ENCODE assay signal across 1 cellular context in the genomic region with DNA sequence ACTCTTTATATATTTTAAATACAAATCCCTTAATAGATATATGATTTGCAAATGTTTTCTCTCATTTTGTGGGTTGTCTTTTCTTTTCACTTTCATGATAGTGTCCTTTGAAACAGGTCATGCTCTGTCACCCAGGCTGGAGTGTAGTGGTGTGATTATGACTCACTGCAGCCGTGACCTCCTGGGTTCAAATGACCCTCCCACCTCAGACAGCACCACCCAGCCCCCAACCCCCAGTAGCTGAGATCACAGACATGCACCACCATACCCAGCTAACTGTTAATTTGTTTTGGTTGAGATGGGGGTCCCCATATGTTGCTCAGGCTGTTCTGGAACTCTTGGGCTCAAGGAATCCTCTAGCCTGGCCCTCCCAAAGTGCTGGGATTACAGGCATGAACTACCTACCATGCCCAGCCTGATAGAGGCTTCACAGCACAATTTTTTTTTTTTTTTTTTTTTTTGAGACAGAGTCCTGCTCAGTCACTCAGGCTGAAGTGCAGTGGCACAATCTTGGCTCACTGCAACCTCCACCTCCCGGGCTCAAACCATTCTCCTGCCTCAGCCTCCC.
TF ChIP-seq lines count a peak whose summit lies in the region.

No MANE protein-coding gene starts in this region.

TF ChIP-seq in HepG2, 621 proteins besides CTCF, POLR2A, EP300 and RAD21 (continued from another document and continues in another):
- TF ChIP-seq, protein P1, sequence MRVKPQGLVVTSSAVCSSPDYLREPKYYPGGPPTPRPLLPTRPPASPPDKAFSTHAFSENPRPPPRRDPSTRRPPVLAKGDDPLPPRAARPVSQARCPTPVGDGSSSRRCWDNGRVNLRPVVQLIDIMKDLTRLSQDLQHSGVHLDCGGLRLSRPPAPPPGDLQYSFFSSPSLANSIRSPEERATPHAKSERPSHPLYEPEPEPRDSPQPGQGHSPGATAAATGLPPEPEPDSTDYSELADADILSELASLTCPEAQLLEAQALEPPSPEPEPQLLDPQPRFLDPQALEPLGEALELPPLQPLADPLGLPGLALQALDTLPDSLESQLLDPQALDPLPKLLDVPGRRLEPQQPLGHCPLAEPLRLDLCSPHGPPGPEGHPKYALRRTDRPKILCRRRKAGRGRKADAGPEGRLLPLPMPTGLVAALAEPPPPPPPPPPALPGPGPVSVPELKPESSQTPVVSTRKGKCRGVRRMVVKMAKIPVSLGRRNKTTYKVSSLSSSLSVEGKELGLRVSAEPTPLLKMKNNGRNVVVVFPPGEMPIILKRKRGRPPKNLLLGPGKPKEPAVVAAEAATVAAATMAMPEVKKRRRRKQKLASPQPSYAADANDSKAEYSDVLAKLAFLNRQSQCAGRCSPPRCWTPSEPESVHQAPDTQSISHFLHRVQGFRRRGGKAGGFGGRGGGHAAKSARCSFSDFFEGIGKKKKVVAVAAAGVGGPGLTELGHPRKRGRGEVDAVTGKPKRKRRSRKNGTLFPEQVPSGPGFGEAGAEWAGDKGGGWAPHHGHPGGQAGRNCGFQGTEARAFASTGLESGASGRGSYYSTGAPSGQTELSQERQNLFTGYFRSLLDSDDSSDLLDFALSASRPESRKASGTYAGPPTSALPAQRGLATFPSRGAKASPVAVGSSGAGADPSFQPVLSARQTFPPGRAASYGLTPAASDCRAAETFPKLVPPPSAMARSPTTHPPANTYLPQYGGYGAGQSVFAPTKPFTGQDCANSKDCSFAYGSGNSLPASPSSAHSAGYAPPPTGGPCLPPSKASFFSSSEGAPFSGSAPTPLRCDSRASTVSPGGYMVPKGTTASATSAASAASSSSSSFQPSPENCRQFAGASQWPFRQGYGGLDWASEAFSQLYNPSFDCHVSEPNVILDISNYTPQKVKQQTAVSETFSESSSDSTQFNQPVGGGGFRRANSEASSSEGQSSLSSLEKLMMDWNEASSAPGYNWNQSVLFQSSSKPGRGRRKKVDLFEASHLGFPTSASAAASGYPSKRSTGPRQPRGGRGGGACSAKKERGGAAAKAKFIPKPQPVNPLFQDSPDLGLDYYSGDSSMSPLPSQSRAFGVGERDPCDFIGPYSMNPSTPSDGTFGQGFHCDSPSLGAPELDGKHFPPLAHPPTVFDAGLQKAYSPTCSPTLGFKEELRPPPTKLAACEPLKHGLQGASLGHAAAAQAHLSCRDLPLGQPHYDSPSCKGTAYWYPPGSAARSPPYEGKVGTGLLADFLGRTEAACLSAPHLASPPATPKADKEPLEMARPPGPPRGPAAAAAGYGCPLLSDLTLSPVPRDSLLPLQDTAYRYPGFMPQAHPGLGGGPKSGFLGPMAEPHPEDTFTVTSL (CRISPR knock-in tag; IDR thresholded peaks at IDR 0.05; ENCODE audit: borderline replicate concordance), result 0 out of 2 replicates have a peak, but pooled peaks have one; percentile 37
- peak; percentile 90 for TF ChIP-seq NR2F6 (IDR thresholded peaks at IDR 0.05)
- TF ChIP-seq NR2F6 (CRISPR knock-in tag; IDR thresholded peaks at IDR 0.05), result peak; percentile 93
- TF ChIP-seq FOXJ3 (CRISPR knock-in tag; IDR thresholded peaks at IDR 0.05; ENCODE audit: borderline replicate concordance), result no peak
- TF ChIP-seq, protein P2, sequence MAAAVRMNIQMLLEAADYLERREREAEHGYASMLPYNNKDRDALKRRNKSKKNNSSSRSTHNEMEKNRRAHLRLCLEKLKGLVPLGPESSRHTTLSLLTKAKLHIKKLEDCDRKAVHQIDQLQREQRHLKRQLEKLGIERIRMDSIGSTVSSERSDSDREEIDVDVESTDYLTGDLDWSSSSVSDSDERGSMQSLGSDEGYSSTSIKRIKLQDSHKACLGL (CRISPR knock-in tag; IDR thresholded peaks at IDR 0.05), result no peak
- no peak for TF ChIP-seq SIX4 (CRISPR knock-in tag; IDR thresholded peaks at IDR 0.05)
- no peak for TF ChIP-seq STAT5B (CRISPR knock-in tag; IDR thresholded peaks at IDR 0.05)
- TF ChIP-seq HCFC1 (IDR thresholded peaks at IDR 0.05; ENCODE audit: low read depth, low read length), result no peak
- TF ChIP-seq ZNF501 (CRISPR knock-in tag; IDR thresholded peaks at IDR 0.05), result no peak
- TF ChIP-seq FOSL1 (CRISPR knock-in tag; IDR thresholded peaks at IDR 0.05; ENCODE audit: borderline replicate concordance), result peak; percentile 83
- TF ChIP-seq ZFYVE20 (CRISPR knock-in tag; IDR thresholded peaks at IDR 0.05; ENCODE audit: borderline replicate concordance, low read depth), result no peak
- peak; percentile 79 to 97 for TF ChIP-seq NR2F1 (CRISPR knock-in tag; IDR thresholded peaks at IDR 0.05)
- TF ChIP-seq MXD4 (CRISPR knock-in tag; IDR thresholded peaks at IDR 0.05), result no peak
- TF ChIP-seq SMAD1 (CRISPR knock-in tag; IDR thresholded peaks at IDR 0.05; ENCODE audit: borderline replicate concordance, low read depth), result no peak
- no peak for TF ChIP-seq MTF1 (CRISPR knock-in tag; IDR thresholded peaks at IDR 0.05)
- TF ChIP-seq NFATC3 (CRISPR knock-in tag; IDR thresholded peaks at IDR 0.05), result no peak
- TF ChIP-seq ZMYM3 (CRISPR knock-in tag; IDR thresholded peaks at IDR 0.05), result 0 out of 2 replicates have a peak, but pooled peaks have one; percentile 19
- no peak for TF ChIP-seq ZNF781 (CRISPR knock-in tag; IDR thresholded peaks at IDR 0.05; ENCODE audit: borderline replicate concordance, not compliant biosample characterization)
- TF ChIP-seq, protein P3, sequence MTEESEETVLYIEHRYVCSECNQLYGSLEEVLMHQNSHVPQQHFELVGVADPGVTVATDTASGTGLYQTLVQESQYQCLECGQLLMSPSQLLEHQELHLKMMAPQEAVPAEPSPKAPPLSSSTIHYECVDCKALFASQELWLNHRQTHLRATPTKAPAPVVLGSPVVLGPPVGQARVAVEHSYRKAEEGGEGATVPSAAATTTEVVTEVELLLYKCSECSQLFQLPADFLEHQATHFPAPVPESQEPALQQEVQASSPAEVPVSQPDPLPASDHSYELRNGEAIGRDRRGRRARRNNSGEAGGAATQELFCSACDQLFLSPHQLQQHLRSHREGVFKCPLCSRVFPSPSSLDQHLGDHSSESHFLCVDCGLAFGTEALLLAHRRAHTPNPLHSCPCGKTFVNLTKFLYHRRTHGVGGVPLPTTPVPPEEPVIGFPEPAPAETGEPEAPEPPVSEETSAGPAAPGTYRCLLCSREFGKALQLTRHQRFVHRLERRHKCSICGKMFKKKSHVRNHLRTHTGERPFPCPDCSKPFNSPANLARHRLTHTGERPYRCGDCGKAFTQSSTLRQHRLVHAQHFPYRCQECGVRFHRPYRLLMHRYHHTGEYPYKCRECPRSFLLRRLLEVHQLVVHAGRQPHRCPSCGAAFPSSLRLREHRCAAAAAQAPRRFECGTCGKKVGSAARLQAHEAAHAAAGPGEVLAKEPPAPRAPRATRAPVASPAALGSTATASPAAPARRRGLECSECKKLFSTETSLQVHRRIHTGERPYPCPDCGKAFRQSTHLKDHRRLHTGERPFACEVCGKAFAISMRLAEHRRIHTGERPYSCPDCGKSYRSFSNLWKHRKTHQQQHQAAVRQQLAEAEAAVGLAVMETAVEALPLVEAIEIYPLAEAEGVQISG (CRISPR knock-in tag; IDR thresholded peaks at IDR 0.05), result no peak
- 0 out of 2 replicates have a peak, but pooled peaks have one; percentile 21 for TF ChIP-seq FOXA3 (CRISPR knock-in tag; IDR thresholded peaks at IDR 0.05)
- TF ChIP-seq FOXP1 (IDR thresholded peaks at IDR 0.05), result no peak
- TF ChIP-seq FOXP1 (CRISPR knock-in tag; IDR thresholded peaks at IDR 0.05), result 0 out of 2 replicates have a peak, but pooled peaks have one; percentile 20
- TF ChIP-seq, protein P4, sequence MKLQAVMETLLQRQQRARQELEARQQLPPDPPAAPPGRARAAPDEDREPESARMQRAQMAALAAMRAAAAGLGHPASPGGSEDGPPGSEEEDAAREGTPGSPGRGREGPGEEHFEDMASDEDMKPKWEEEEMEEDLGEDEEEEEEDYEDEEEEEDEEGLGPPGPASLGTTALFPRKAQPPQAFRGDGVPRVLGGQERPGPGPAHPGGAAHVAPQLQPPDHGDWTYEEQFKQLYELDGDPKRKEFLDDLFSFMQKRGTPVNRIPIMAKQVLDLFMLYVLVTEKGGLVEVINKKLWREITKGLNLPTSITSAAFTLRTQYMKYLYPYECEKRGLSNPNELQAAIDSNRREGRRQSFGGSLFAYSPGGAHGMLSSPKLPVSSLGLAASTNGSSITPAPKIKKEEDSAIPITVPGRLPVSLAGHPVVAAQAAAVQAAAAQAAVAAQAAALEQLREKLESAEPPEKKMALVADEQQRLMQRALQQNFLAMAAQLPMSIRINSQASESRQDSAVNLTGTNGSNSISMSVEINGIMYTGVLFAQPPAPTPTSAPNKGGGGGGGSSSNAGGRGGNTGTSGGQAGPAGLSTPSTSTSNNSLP (IDR thresholded peaks at IDR 0.05; ENCODE audit: low read depth, low read length), result no peak
- TF ChIP-seq KMT2A (CRISPR knock-in tag; IDR thresholded peaks at IDR 0.05), result no peak
- TF ChIP-seq, protein P5, sequence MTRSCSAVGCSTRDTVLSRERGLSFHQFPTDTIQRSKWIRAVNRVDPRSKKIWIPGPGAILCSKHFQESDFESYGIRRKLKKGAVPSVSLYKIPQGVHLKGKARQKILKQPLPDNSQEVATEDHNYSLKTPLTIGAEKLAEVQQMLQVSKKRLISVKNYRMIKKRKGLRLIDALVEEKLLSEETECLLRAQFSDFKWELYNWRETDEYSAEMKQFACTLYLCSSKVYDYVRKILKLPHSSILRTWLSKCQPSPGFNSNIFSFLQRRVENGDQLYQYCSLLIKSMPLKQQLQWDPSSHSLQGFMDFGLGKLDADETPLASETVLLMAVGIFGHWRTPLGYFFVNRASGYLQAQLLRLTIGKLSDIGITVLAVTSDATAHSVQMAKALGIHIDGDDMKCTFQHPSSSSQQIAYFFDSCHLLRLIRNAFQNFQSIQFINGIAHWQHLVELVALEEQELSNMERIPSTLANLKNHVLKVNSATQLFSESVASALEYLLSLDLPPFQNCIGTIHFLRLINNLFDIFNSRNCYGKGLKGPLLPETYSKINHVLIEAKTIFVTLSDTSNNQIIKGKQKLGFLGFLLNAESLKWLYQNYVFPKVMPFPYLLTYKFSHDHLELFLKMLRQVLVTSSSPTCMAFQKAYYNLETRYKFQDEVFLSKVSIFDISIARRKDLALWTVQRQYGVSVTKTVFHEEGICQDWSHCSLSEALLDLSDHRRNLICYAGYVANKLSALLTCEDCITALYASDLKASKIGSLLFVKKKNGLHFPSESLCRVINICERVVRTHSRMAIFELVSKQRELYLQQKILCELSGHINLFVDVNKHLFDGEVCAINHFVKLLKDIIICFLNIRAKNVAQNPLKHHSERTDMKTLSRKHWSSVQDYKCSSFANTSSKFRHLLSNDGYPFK (CRISPR knock-in tag; IDR thresholded peaks at IDR 0.05; ENCODE audit: borderline replicate concordance), result no peak
- no peak for TF ChIP-seq SIX1 (CRISPR knock-in tag; IDR thresholded peaks at IDR 0.05; ENCODE audit: borderline replicate concordance)
- TF ChIP-seq FOSL2 (CRISPR knock-in tag; IDR thresholded peaks at IDR 0.05), result peak; percentile 93
- TF ChIP-seq PAX8 (CRISPR knock-in tag; IDR thresholded peaks at IDR 0.05; ENCODE audit: borderline replicate concordance), result no peak
- TF ChIP-seq ZNF879 (CRISPR knock-in tag; IDR thresholded peaks at IDR 0.05), result no peak
- no peak for TF ChIP-seq ZFP82 (CRISPR knock-in tag; IDR thresholded peaks at IDR 0.05; ENCODE audit: borderline replicate concordance)
- TF ChIP-seq RBM22 (optimal IDR thresholded peaks at IDR 0.05; ENCODE audit: low read length), result no peak
- TF ChIP-seq GATA4 (IDR thresholded peaks at IDR 0.05; ENCODE audit: borderline replicate concordance, low read depth), result no peak
- peak; percentile 76; the same call in 1 of the 2 replicates for TF ChIP-seq JUNB (CRISPR knock-in tag; IDR thresholded peaks at IDR 0.05; ENCODE audit: borderline replicate concordance)
- no peak for TF ChIP-seq THAP11 (CRISPR knock-in tag; IDR thresholded peaks at IDR 0.05)
- TF ChIP-seq ZNF570 (CRISPR knock-in tag; IDR thresholded peaks at IDR 0.05; ENCODE audit: borderline replicate concordance), result no peak
- TF ChIP-seq BRCA1 (CRISPR knock-in tag; IDR thresholded peaks at IDR 0.05), result no peak
- TF ChIP-seq, protein P6, sequence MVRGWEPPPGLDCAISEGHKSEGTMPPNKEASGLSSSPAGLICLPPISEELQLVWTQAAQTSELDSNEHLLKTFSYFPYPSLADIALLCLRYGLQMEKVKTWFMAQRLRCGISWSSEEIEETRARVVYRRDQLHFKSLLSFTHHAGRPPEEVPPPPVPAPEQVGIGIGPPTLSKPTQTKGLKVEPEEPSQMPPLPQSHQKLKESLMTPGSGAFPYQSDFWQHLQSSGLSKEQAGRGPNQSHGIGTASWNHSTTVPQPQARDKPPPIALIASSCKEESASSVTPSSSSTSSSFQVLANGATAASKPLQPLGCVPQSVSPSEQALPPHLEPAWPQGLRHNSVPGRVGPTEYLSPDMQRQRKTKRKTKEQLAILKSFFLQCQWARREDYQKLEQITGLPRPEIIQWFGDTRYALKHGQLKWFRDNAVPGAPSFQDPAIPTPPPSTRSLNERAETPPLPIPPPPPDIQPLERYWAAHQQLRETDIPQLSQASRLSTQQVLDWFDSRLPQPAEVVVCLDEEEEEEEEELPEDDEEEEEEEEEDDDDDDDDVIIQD (CRISPR knock-in tag; IDR thresholded peaks at IDR 0.05; ENCODE audit: low read depth), result 0 out of 2 replicates have a peak, but pooled peaks have one; percentile 10
- TF ChIP-seq SYNCRIP (IDR thresholded peaks at IDR 0.05; ENCODE audit: insufficient read depth, low read depth, low read length), result no peak
- TF ChIP-seq MED1 (CRISPR knock-in tag; IDR thresholded peaks at IDR 0.05), result 0 out of 2 replicates have a peak, but pooled peaks have one; percentile 23
- TF ChIP-seq SSRP1 (CRISPR knock-in tag; IDR thresholded peaks at IDR 0.05), result no peak
- no peak for TF ChIP-seq PHB2 (IDR thresholded peaks at IDR 0.05; ENCODE audit: partially characterized antibody)
- peak; percentile 68; the same call in 1 of the 2 replicates for TF ChIP-seq SP5 (CRISPR knock-in tag; IDR thresholded peaks at IDR 0.05; ENCODE audit: borderline replicate concordance, low read depth)
- TF ChIP-seq SOX13 (IDR thresholded peaks at IDR 0.05), result no peak
- peak in 1 of 2 experiments; percentile 37; a peak in 1 of 4 replicates for TF ChIP-seq SOX13 (CRISPR knock-in tag; conservative IDR thresholded peaks at IDR 0.05 in 1 of 2, IDR thresholded peaks at IDR 0.05 in 1 of 2)
- TF ChIP-seq, protein P7, sequence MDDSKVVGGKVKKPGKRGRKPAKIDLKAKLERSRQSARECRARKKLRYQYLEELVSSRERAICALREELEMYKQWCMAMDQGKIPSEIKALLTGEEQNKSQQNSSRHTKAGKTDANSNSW (CRISPR knock-in tag; IDR thresholded peaks at IDR 0.05; ENCODE audit: borderline replicate concordance), result no peak
- no peak for TF ChIP-seq PCBP1 (IDR thresholded peaks at IDR 0.05; ENCODE audit: borderline replicate concordance, low read depth, low read length)
- TF ChIP-seq RXRB (CRISPR knock-in tag; IDR thresholded peaks at IDR 0.05; ENCODE audit: borderline replicate concordance), result peak; percentile 67; the same call in 1 of the 2 replicates
- no peak for TF ChIP-seq TSC22D2 (CRISPR knock-in tag; IDR thresholded peaks at IDR 0.05; ENCODE audit: borderline replicate concordance)
- no peak for TF ChIP-seq ZNF496 (CRISPR knock-in tag; IDR thresholded peaks at IDR 0.05; ENCODE audit: insufficient replicate concordance)
- no peak for TF ChIP-seq MTA1 (CRISPR knock-in tag; IDR thresholded peaks at IDR 0.05; ENCODE audit: borderline replicate concordance)
- no peak for TF ChIP-seq ZNF224 (CRISPR knock-in tag; IDR thresholded peaks at IDR 0.05)
- TF ChIP-seq MTF2 (CRISPR knock-in tag; IDR thresholded peaks at IDR 0.05; ENCODE audit: borderline replicate concordance), result no peak
- TF ChIP-seq POGZ (CRISPR knock-in tag; IDR thresholded peaks at IDR 0.05), result 0 out of 2 replicates have a peak, but pooled peaks have one; percentile 31
- TF ChIP-seq CBX1 (IDR thresholded peaks at IDR 0.05; ENCODE audit: low read depth), result no peak
